1 cellular context compared by ENCODE assay signal in genomic region chr6:109671721-109672120, GRCh38.
TF ChIP-seq lines count a peak whose summit lies in the region.

No MANE protein-coding gene starts in this region.

TF ChIP-seq in GM23338, 12 proteins besides CTCF, POLR2A, EP300 and RAD21 (continued from another document):
- TF ChIP-seq, protein P1, sequence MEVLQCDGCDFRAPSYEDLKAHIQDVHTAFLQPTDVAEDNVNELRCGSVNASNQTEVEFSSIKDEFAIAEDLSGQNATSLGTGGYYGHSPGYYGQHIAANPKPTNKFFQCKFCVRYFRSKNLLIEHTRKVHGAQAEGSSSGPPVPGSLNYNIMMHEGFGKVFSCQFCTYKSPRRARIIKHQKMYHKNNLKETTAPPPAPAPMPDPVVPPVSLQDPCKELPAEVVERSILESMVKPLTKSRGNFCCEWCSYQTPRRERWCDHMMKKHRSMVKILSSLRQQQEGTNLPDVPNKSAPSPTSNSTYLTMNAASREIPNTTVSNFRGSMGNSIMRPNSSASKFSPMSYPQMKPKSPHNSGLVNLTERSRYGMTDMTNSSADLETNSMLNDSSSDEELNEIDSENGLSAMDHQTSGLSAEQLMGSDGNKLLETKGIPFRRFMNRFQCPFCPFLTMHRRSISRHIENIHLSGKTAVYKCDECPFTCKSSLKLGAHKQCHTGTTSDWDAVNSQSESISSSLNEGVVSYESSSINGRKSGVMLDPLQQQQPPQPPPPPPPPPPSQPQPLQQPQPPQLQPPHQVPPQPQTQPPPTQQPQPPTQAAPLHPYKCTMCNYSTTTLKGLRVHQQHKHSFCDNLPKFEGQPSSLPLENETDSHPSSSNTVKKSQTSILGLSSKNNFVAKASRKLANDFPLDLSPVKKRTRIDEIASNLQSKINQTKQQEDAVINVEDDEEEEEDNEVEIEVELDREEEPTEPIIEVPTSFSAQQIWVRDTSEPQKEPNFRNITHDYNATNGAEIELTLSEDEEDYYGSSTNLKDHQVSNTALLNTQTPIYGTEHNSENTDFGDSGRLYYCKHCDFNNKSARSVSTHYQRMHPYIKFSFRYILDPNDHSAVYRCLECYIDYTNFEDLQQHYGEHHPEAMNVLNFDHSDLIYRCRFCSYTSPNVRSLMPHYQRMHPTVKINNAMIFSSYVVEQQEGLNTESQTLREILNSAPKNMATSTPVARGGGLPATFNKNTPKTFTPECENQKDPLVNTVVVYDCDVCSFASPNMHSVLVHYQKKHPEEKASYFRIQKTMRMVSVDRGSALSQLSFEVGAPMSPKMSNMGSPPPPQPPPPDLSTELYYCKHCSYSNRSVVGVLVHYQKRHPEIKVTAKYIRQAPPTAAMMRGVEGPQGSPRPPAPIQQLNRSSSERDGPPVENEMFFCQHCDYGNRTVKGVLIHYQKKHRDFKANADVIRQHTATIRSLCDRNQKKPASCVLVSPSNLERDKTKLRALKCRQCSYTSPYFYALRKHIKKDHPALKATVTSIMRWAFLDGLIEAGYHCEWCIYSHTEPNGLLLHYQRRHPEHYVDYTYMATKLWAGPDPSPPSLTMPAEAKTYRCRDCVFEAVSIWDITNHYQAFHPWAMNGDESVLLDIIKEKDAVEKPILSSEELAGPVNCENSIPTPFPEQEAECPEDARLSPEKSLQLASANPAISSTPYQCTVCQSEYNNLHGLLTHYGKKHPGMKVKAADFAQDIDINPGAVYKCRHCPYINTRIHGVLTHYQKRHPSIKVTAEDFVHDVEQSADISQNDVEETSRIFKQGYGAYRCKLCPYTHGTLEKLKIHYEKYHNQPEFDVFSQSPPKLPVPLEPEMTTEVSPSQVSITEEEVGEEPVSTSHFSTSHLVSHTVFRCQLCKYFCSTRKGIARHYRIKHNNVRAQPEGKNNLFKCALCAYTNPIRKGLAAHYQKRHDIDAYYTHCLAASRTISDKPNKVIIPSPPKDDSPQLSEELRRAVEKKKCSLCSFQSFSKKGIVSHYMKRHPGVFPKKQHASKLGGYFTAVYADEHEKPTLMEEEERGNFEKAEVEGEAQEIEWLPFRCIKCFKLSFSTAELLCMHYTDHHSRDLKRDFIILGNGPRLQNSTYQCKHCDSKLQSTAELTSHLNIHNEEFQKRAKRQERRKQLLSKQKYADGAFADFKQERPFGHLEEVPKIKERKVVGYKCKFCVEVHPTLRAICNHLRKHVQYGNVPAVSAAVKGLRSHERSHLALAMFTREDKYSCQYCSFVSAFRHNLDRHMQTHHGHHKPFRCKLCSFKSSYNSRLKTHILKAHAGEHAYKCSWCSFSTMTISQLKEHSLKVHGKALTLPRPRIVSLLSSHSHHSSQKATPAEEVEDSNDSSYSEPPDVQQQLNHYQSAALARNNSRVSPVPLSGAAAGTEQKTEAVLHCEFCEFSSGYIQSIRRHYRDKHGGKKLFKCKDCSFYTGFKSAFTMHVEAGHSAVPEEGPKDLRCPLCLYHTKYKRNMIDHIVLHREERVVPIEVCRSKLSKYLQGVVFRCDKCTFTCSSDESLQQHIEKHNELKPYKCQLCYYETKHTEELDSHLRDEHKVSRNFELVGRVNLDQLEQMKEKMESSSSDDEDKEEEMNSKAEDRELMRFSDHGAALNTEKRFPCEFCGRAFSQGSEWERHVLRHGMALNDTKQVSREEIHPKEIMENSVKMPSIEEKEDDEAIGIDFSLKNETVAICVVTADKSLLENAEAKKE (CRISPR knock-in tag; IDR thresholded peaks at IDR 0.05), result no peak
- TF ChIP-seq ZNF331 (CRISPR knock-in tag; IDR thresholded peaks at IDR 0.05; ENCODE audit: low read depth), result no peak
- no peak for TF ChIP-seq ZNF114 (CRISPR knock-in tag; IDR thresholded peaks at IDR 0.05)
- TF ChIP-seq JUNB (IDR thresholded peaks at IDR 0.05; ENCODE audit: unreplicated experiment), result no peak
- no peak for TF ChIP-seq EZH2 (IDR thresholded peaks at IDR 0.05; ENCODE audit: low read depth, unreplicated experiment)
- no peak for TF ChIP-seq STAT1 (IDR thresholded peaks at IDR 0.05; ENCODE audit: unreplicated experiment)
- TF ChIP-seq CREB1 (CRISPR knock-in tag; IDR thresholded peaks at IDR 0.05; ENCODE audit: low read depth), result no peak
- no peak for TF ChIP-seq NANOG (IDR thresholded peaks at IDR 0.05; ENCODE audit: borderline replicate concordance)
- no peak for TF ChIP-seq EZH2phosphoT487 (IDR thresholded peaks at IDR 0.05; ENCODE audit: unreplicated experiment)
- TF ChIP-seq POLR2AphosphoS5 (IDR thresholded peaks at IDR 0.05; ENCODE audit: low read depth), result no peak
